Comparison of ENCODE assay signal across 1 cellular context in the genomic region with DNA sequence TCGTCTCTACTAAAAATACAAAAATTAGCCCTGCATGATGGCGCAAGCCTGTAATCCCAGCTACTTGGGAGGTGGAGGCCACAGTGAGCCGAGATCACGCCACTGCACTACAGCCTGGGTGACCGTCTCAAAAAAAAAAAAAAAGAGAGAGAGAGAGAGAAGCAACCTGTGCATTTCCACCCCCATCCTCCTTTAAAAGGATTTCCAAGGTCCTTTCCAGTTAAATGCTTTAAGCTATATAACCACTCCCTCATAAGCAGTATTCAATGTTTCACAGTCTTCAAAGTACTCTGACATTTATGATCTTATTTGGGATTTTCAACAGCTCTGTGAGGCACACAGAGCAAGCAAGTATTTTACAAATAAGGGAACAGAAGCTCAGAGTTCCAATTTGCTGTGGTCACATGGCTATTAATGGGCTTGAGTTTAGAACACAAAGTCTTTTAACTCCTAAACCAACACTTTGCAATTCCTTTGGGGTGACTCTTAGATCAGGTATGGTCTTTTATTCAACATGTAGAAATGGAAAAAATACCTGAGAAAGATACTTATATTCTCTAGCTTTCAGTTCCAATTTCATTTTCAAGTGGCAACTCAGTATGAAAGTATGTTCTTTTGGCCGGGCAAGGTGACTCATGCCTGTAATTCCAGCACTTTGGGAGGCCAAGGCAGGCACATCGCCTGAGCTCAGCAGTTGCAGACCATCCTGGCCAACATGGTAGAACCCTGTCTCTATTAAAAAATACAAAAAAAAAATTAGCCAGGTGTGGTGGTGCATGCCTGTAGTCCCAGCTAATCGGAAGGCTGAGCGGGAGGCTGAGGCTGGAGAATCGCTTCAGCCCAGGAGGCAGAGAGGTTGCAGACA.
A peak's percentile ranks its signal among the peaks of the same experiment; 100 is the strongest.
TF ChIP-seq lines count a peak whose summit lies in the region.

No MANE protein-coding gene starts in this region.

TF ChIP-seq in K562, 482 proteins besides CTCF, POLR2A, EP300 and RAD21 (continued from another document):
- TF ChIP-seq, protein P1, sequence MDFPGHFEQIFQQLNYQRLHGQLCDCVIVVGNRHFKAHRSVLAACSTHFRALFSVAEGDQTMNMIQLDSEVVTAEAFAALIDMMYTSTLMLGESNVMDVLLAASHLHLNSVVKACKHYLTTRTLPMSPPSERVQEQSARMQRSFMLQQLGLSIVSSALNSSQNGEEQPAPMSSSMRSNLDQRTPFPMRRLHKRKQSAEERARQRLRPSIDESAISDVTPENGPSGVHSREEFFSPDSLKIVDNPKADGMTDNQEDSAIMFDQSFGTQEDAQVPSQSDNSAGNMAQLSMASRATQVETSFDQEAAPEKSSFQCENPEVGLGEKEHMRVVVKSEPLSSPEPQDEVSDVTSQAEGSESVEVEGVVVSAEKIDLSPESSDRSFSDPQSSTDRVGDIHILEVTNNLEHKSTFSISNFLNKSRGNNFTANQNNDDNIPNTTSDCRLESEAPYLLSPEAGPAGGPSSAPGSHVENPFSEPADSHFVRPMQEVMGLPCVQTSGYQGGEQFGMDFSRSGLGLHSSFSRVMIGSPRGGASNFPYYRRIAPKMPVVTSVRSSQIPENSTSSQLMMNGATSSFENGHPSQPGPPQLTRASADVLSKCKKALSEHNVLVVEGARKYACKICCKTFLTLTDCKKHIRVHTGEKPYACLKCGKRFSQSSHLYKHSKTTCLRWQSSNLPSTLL (IDR thresholded peaks at IDR 0.05), result no peak
- TF ChIP-seq RBBP5 (IDR thresholded peaks at IDR 0.05; ENCODE audit: borderline replicate concordance, insufficient read depth, low read length, poor library complexity, severe bottlenecking), result no peak
- TF ChIP-seq, protein P2, sequence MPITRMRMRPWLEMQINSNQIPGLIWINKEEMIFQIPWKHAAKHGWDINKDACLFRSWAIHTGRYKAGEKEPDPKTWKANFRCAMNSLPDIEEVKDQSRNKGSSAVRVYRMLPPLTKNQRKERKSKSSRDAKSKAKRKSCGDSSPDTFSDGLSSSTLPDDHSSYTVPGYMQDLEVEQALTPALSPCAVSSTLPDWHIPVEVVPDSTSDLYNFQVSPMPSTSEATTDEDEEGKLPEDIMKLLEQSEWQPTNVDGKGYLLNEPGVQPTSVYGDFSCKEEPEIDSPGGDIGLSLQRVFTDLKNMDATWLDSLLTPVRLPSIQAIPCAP (CRISPR knock-in tag; IDR thresholded peaks at IDR 0.05; ENCODE audit: borderline replicate concordance), result no peak
- TF ChIP-seq, protein P3, sequence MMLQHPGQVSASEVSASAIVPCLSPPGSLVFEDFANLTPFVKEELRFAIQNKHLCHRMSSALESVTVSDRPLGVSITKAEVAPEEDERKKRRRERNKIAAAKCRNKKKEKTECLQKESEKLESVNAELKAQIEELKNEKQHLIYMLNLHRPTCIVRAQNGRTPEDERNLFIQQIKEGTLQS (IDR thresholded peaks at IDR 0.05), result peak; percentile 48
- TF ChIP-seq, protein P3 (CRISPR knock-in tag; conservative IDR thresholded peaks at IDR 0.05), result no peak
